In the genomic region with DNA sequence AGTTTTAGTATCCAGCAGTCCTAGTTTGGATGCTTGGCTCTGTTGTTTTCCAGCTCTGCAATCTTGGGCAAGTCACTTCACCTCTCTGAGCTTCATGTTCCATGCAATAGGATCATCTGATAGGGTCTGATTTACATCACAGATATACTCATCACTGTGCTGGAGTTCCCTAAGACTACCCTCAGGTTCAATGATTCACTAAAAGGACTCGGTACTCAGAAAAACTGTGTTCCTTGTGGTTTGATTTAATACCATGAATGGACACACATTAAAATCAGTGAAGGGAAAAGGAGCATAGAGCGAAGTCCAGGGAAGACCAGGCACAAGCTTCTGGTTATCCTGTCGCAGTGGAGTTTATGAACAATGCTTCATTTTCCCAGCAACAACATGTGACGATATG, we compare ENCODE assay signal across 7 cellular contexts.
"Had no signal": no experiment of that assay in that cellular context is flagged by ENCODE, and none has a peak within 500 bp of the region (broad histone marks: within the 10 kb centered on the region; RNA-seq: fewer than 3 reads in every experiment).

No MANE protein-coding gene starts in this region.

- H3K9ac ChIP-seq: GM23248 had no signal

- H3K27ac Mint-ChIP-seq: HFFc6 had no signal

- H3K36me3 ChIP-seq: HAP-1 had no signal

- H3K4me1 ChIP-seq: HAP-1 had no signal

- H3K4me3 ChIP-seq: GM23248, HAP-1 had no signal

- H3K27ac ChIP-seq: GM23248 had no signal

- H3K4me3 Mint-ChIP-seq: HFFc6 had no signal

- ATAC-seq: HCT116 had no signal

- H3K9me3 ChIP-seq: HAP-1 had no signal

- DNase-seq: GM23248, GOT3, H7, HFFc6, IMR-90 had no signal
